ENCODE assay signal across 39 cellular contexts in genomic region chr20:63276956-63277355, GRCh38. TPM values are rescaled to one million over a fixed set of nuclear protein-coding genes. Genes with fewer than 3 reads are reported as not detected.
"Had no signal": no experiment of that assay in that cellular context is flagged by ENCODE, and none has a peak within 500 bp of the region (broad histone marks: within the 10 kb centered on the region; RNA-seq: fewer than 3 reads in every experiment).

No MANE protein-coding gene starts in this region.

- H3K4me3 Mint-ChIP-seq: activated B cell treated with CpG ODN at 0.5 μM for 24 hours; activated CD4-positive, alpha-beta memory T cell treated with anti-CD3 and anti-CD28 coated beads for 36 hours; activated CD4-positive, alpha-beta T cell treated with anti-CD3 and anti-CD28 coated beads, Interleukin-2, amount 10 ng/mL, durations not matched to agents 24 days and 14 days; activated CD8-positive, alpha-beta T cell treated with anti-CD3 and anti-CD28 coated beads for 36 hours; activated naive CD4-positive, alpha-beta T cell treated with anti-CD3 and anti-CD28 coated beads for 36 hours; activated naive CD8-positive, alpha-beta T cell treated with anti-CD3 and anti-CD28 coated beads for 36 hours; activated T-cell treated with anti-CD3 and anti-CD28 coated beads, Interleukin-2, amount 50 U/mL, for 4 hours; activated T-cell treated with anti-CD3 and anti-CD28 coated beads, Interleukin-2, amount 50 U/mL, for 72 hours; activated T-helper 1 cell treated with anti-CD3 and anti-CD28 coated beads, Interleukin-12 subunit alpha, Interleukin-12 subunit beta, Interleukin-2, Interleukin-4 antibody, amounts not matched to agents 30 ng/mL and 10 ng/mL and 1 ng/mL, durations not matched to agents 14 hours and 24 hours and 36 hours; activated T-helper 17 cell treated with anti-CD3 and anti-CD28 coated beads, Interleukin-2, amount 50 U/mL, for 72 hours; central memory CD8-positive, alpha-beta T cell; T-helper 1 cell treated with Interleukin-12 subunit alpha and Interleukin-12 subunit beta and Interleukin-4 antibody, amounts not matched to agents 30 μg/mL and 1 μg/mL, for 36 hours; T-helper 2 cell treated with Interferon-gamma antibody and Interleukin-4, amounts not matched to agents 5 μg/mL and 100 μg/mL, for 36 hours had no signal

- H3K9me3 Mint-ChIP-seq: activated B cell treated with CpG ODN at 0.5 μM for 24 hours; activated CD4-positive, alpha-beta memory T cell treated with anti-CD3 and anti-CD28 coated beads for 36 hours; activated CD4-positive, alpha-beta T cell treated with anti-CD3 and anti-CD28 coated beads, Interleukin-2, amount 10 ng/mL, durations not matched to agents 24 days and 14 days; activated CD8-positive, alpha-beta T cell treated with anti-CD3 and anti-CD28 coated beads for 36 hours; activated naive CD4-positive, alpha-beta T cell treated with anti-CD3 and anti-CD28 coated beads for 36 hours; activated naive CD4-positive, alpha-beta T cell treated with anti-CD3 and anti-CD28 coated beads, Interleukin-2, amount 50 U/mL, for 72 hours; activated naive CD8-positive, alpha-beta T cell treated with anti-CD3 and anti-CD28 coated beads for 36 hours; activated T-cell treated with anti-CD3 and anti-CD28 coated beads, Interleukin-2, amount 50 U/mL, for 4 hours; activated T-cell treated with anti-CD3 and anti-CD28 coated beads, Interleukin-2, amount 50 U/mL, for 72 hours; activated T-helper 1 cell treated with anti-CD3 and anti-CD28 coated beads, Interleukin-12 subunit alpha, Interleukin-12 subunit beta, Interleukin-2, Interleukin-4 antibody, amounts not matched to agents 30 ng/mL and 10 ng/mL and 1 ng/mL, durations not matched to agents 14 hours and 24 hours and 36 hours; activated T-helper 17 cell treated with anti-CD3 and anti-CD28 coated beads, Interleukin-2, amount 50 U/mL, for 72 hours; brain; central memory CD8-positive, alpha-beta T cell; T-helper 1 cell treated with Interleukin-12 subunit alpha and Interleukin-12 subunit beta and Interleukin-4 antibody, amounts not matched to agents 30 μg/mL and 1 μg/mL, for 36 hours; T-helper 2 cell treated with Interferon-gamma antibody and Interleukin-4, amounts not matched to agents 5 μg/mL and 100 μg/mL, for 36 hours had no signal

- H3K27me3 Mint-ChIP-seq: activated B cell treated with CpG ODN at 0.5 μM for 24 hours; activated CD4-positive, alpha-beta memory T cell treated with anti-CD3 and anti-CD28 coated beads for 36 hours; activated CD4-positive, alpha-beta T cell treated with anti-CD3 and anti-CD28 coated beads, Interleukin-2, amount 10 ng/mL, durations not matched to agents 24 days and 14 days; activated CD8-positive, alpha-beta T cell treated with anti-CD3 and anti-CD28 coated beads for 36 hours; activated naive CD8-positive, alpha-beta T cell treated with anti-CD3 and anti-CD28 coated beads for 36 hours; activated T-helper 17 cell treated with anti-CD3 and anti-CD28 coated beads, Interleukin-2, amount 50 U/mL, for 72 hours; central memory CD8-positive, alpha-beta T cell had no signal

- H3K4me3 ChIP-seq: adrenal gland, ascending aorta, cardiac muscle cell had no signal

- H3K27ac Mint-ChIP-seq: activated B cell treated with CpG ODN at 0.5 μM for 24 hours; activated CD4-positive, alpha-beta memory T cell treated with anti-CD3 and anti-CD28 coated beads for 36 hours; activated CD4-positive, alpha-beta T cell treated with anti-CD3 and anti-CD28 coated beads, Interleukin-2, amount 10 ng/mL, durations not matched to agents 24 days and 14 days; activated CD8-positive, alpha-beta T cell treated with anti-CD3 and anti-CD28 coated beads for 36 hours; activated naive CD4-positive, alpha-beta T cell treated with anti-CD3 and anti-CD28 coated beads for 36 hours; activated naive CD8-positive, alpha-beta T cell treated with anti-CD3 and anti-CD28 coated beads for 36 hours; activated T-cell treated with anti-CD3 and anti-CD28 coated beads, Interleukin-2, amount 50 U/mL, for 72 hours; activated T-helper 1 cell treated with anti-CD3 and anti-CD28 coated beads, Interleukin-12 subunit alpha, Interleukin-12 subunit beta, Interleukin-2, Interleukin-4 antibody, amounts not matched to agents 30 ng/mL and 10 ng/mL and 1 ng/mL, durations not matched to agents 14 hours and 24 hours and 36 hours; activated T-helper 17 cell treated with anti-CD3 and anti-CD28 coated beads, Interleukin-2, amount 50 U/mL, for 72 hours; brain; T-helper 1 cell treated with Interleukin-12 subunit alpha and Interleukin-12 subunit beta and Interleukin-4 antibody, amounts not matched to agents 30 μg/mL and 1 μg/mL, for 36 hours; T-helper 2 cell treated with Interferon-gamma antibody and Interleukin-4, amounts not matched to agents 5 μg/mL and 100 μg/mL, for 36 hours had no signal

- H3K36me3 Mint-ChIP-seq: activated naive CD8-positive, alpha-beta T cell treated with anti-CD3 and anti-CD28 coated beads for 36 hours had no signal

- H3K27ac ChIP-seq: adrenal gland, ascending aorta, cardiac muscle cell, VCaP had no signal

- DNase-seq: activated B cell treated with CpG ODN at 0.5 μM for 24 hours; activated CD4-positive, alpha-beta memory T cell treated with anti-CD3 and anti-CD28 coated beads for 36 hours; activated CD4-positive, alpha-beta T cell treated with anti-CD3 and anti-CD28 coated beads for 4 hours; activated CD4-positive, alpha-beta T cell treated with anti-CD3 and anti-CD28 coated beads, Interleukin-2, amount 10 ng/mL, durations not matched to agents 24 days and 14 days; activated CD4-positive, alpha-beta T cell treated with anti-CD3 and anti-CD28 coated beads, Interleukin-2, amount 50 U/mL, for 1 hour; activated CD4-positive, alpha-beta T cell treated with anti-CD3 and anti-CD28 coated beads, Interleukin-2, amount 50 U/mL, for 4 hours; activated CD4-positive, CD25-positive, alpha-beta regulatory T cell treated with anti-CD3 and anti-CD28 coated beads, Interleukin-2, amount 50 U/mL, for 72 hours; activated CD8-positive, alpha-beta memory T cell treated with anti-CD3 and anti-CD28 coated beads, Interleukin-2, amount 50 U/mL, for 4 hours; activated CD8-positive, alpha-beta T cell treated with anti-CD3 and anti-CD28 coated beads for 36 hours; activated effector memory CD4-positive, alpha-beta T cell treated with anti-CD3 and anti-CD28 coated beads, Interleukin-2, amount 50 U/mL, for 16 hours; activated gamma-delta T cell treated with Interleukin-2 at 50 U/mL for 16 hours; activated naive CD4-positive, alpha-beta T cell; activated naive CD4-positive, alpha-beta T cell treated with anti-CD3 and anti-CD28 coated beads for 36 hours; activated naive CD4-positive, alpha-beta T cell treated with anti-CD3 and anti-CD28 coated beads, Interleukin-2, amount 50 U/mL, for 16 hours; activated naive CD8-positive, alpha-beta T cell treated with anti-CD3 and anti-CD28 coated beads for 36 hours; activated T-cell treated with anti-CD3 and anti-CD28 coated beads for 4 hours; activated T-cell treated with anti-CD3 and anti-CD28 coated beads, Interleukin-2, amount 50 U/mL, for 1 hour; activated T-cell treated with anti-CD3 and anti-CD28 coated beads, Interleukin-2, amount 50 U/mL, for 4 hours; activated T-cell treated with anti-CD3 and anti-CD28 coated beads, Interleukin-2, amount 50 U/mL, for 72 hours; adrenal gland; amygdala; anterior cingulate cortex; caudate nucleus; cerebellar nuclear complex; T-helper 1 cell; T-helper 2 cell; T-helper 9 cell had no signal

- H3K9me3 ChIP-seq: adrenal gland, ascending aorta had no signal

- ATAC-seq: activated CD8-positive, alpha-beta T cell treated with anti-CD3 and anti-CD28 coated beads for 36 hours; activated naive CD4-positive, alpha-beta T cell treated with anti-CD3 and anti-CD28 coated beads, Interleukin-2, amount 50 U/mL, for 72 hours; activated T-cell treated with anti-CD3 and anti-CD28 coated beads, Interleukin-2, amount 50 U/mL, for 4 hours; activated T-cell treated with anti-CD3 and anti-CD28 coated beads, Interleukin-2, amount 50 U/mL, for 72 hours; activated T-helper 17 cell treated with anti-CD3 and anti-CD28 coated beads, Interleukin-2, amount 50 U/mL, for 72 hours had no signal

- H3K27me3 ChIP-seq: adrenal gland, ascending aorta, cardiac muscle cell had no signal

RNA-seq across cellular contexts. Expression of gene COL20A1, which starts 16.0 kb away (rescaled TPM):
- total RNA-seq: activated B cell treated with CpG ODN at 0.5 μM for 24 hours; activated CD4-positive, alpha-beta memory T cell treated with anti-CD3 and anti-CD28 coated beads for 36 hours; activated CD4-positive, alpha-beta T cell treated with anti-CD3 and anti-CD28 coated beads, Interleukin-2, amount 10 ng/mL, durations not matched to agents 24 days and 14 days; activated CD8-positive, alpha-beta memory T cell treated with anti-CD3 and anti-CD28 coated beads for 36 hours; activated T-cell treated with anti-CD3 and anti-CD28 coated beads, Interleukin-2, amount 50 U/mL, for 4 hours; activated T-helper 1 cell treated with anti-CD3 and anti-CD28 coated beads, Interleukin-12 subunit alpha, Interleukin-12 subunit beta, Interleukin-2, Interleukin-4 antibody, amounts not matched to agents 30 ng/mL and 10 ng/mL and 1 ng/mL, durations not matched to agents 14 hours and 24 hours and 36 hours; ascending aorta; bronchial epithelial cell; cardiac muscle cell had no signal

RNA-seq across cellular contexts. Expression of gene NKAIN4, which starts 22.7 kb away (rescaled TPM):
- total RNA-seq: activated B cell treated with CpG ODN at 0.5 μM for 24 hours; activated CD4-positive, alpha-beta memory T cell treated with anti-CD3 and anti-CD28 coated beads for 36 hours; activated CD4-positive, alpha-beta T cell treated with anti-CD3 and anti-CD28 coated beads, Interleukin-2, amount 10 ng/mL, durations not matched to agents 24 days and 14 days; activated CD8-positive, alpha-beta memory T cell treated with anti-CD3 and anti-CD28 coated beads for 36 hours; activated CD8-positive, alpha-beta T cell treated with anti-CD3 and anti-CD28 coated beads for 36 hours; activated naive CD4-positive, alpha-beta T cell treated with anti-CD3 and anti-CD28 coated beads for 36 hours; activated naive CD4-positive, alpha-beta T cell treated with anti-CD3 and anti-CD28 coated beads, Interleukin-2, amount 50 U/mL, for 72 hours; activated naive CD8-positive, alpha-beta T cell treated with anti-CD3 and anti-CD28 coated beads for 36 hours; activated T-cell treated with anti-CD3 and anti-CD28 coated beads, Interleukin-2, amount 50 U/mL, for 4 hours; activated T-cell treated with anti-CD3 and anti-CD28 coated beads, Interleukin-2, amount 50 U/mL, for 72 hours; activated T-helper 1 cell treated with anti-CD3 and anti-CD28 coated beads, Interleukin-12 subunit alpha, Interleukin-12 subunit beta, Interleukin-2, Interleukin-4 antibody, amounts not matched to agents 30 ng/mL and 10 ng/mL and 1 ng/mL, durations not matched to agents 14 hours and 24 hours and 36 hours; activated T-helper 17 cell treated with anti-CD3 and anti-CD28 coated beads, Interleukin-2, amount 50 U/mL, for 72 hours; ascending aorta; cardiac muscle cell had no signal
- polyA plus RNA-seq: cardiac muscle cell had no signal

RNA-seq across cellular contexts. Expression of gene BIRC7, which starts 41.3 kb away (rescaled TPM):
- total RNA-seq: activated B cell treated with CpG ODN at 0.5 μM for 24 hours; activated CD4-positive, alpha-beta memory T cell treated with anti-CD3 and anti-CD28 coated beads for 36 hours; activated CD4-positive, alpha-beta T cell treated with anti-CD3 and anti-CD28 coated beads, Interleukin-2, amount 10 ng/mL, durations not matched to agents 24 days and 14 days; activated CD8-positive, alpha-beta memory T cell treated with anti-CD3 and anti-CD28 coated beads for 36 hours; activated naive CD4-positive, alpha-beta T cell treated with anti-CD3 and anti-CD28 coated beads for 36 hours; activated T-cell treated with anti-CD3 and anti-CD28 coated beads, Interleukin-2, amount 50 U/mL, for 4 hours; activated T-helper 1 cell treated with anti-CD3 and anti-CD28 coated beads, Interleukin-12 subunit alpha, Interleukin-12 subunit beta, Interleukin-2, Interleukin-4 antibody, amounts not matched to agents 30 ng/mL and 10 ng/mL and 1 ng/mL, durations not matched to agents 14 hours and 24 hours and 36 hours; ascending aorta; bronchial epithelial cell had no signal
- polyA plus RNA-seq: cardiac muscle cell had no signal
